ENCODE assay signal across 28 cellular contexts in the genomic region with DNA sequence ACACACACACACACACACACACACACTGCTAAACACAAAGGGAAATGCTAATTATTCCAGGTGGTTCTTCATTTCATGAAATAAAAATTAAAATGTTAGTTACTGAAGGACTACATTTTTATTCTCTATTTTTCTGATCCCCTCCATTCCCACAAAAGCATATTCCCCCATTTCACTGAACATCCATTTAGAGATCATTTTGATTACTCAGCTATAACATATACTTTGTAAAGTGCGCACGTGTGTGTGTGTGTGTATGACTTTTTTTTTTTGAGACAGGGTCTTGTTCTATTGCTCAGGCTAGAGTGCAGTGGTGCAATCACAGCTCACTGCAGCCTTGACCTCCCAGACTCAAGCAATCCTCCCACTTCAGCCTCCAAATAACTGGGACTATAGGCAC.
"Had no signal": no experiment of that assay in that cellular context is flagged by ENCODE, and none has a peak within 500 bp of the region (broad histone marks: within the 10 kb centered on the region; RNA-seq: fewer than 3 reads in every experiment).

No MANE protein-coding gene starts in this region.

- ATAC-seq: effector memory CD8-positive, alpha-beta T cell; esophagus mucosa; foreskin keratinocyte; gastrocnemius medialis; gastroesophageal sphincter; heart left ventricle; heart right ventricle had no signal

- FAIRE-seq: colon, endometrium, endothelial cell of umbilical vein, frontal cortex had no signal

- H3K27ac ChIP-seq: colonic mucosa, coronary artery, dorsolateral prefrontal cortex, epithelial cell of prostate, esophagus muscularis mucosa, esophagus squamous epithelium, foreskin keratinocyte, gastrocnemius medialis, gastroesophageal sphincter, heart left ventricle, heart right ventricle had no signal

- H3K4me1 ChIP-seq: colonic mucosa, esophagus muscularis mucosa, gastrocnemius medialis, gastroesophageal sphincter had no signal

- H3K36me3 ChIP-seq: colonic mucosa, esophagus muscularis mucosa, gastrocnemius medialis, gastroesophageal sphincter, heart left ventricle had no signal

- H3K27me3 ChIP-seq: colonic mucosa, esophagus muscularis mucosa, esophagus squamous epithelium, foreskin keratinocyte, gastrocnemius medialis, gastroesophageal sphincter, heart left ventricle, heart right ventricle had no signal

- H3K9me3 ChIP-seq: colonic mucosa, esophagus muscularis mucosa, esophagus squamous epithelium, gastrocnemius medialis, gastroesophageal sphincter, heart left ventricle, heart right ventricle had no signal

- H3K4me3 ChIP-seq: colonic mucosa, coronary artery, dorsolateral prefrontal cortex, esophagus muscularis mucosa, esophagus squamous epithelium, gastrocnemius medialis, gastroesophageal sphincter, heart left ventricle, heart right ventricle had no signal

- DNase-seq: colonic mucosa; cortex of kidney; dermis blood vessel endothelial cell; dorsolateral prefrontal cortex; effector CD4-positive, alpha-beta T cell; effector CD8-positive, alpha-beta T cell; effector memory CD4-positive, alpha-beta T cell; effector memory CD8-positive, alpha-beta T cell; endodermal cell; erythroblast; esophagus squamous epithelium; foreskin fibroblast; foreskin keratinocyte; foreskin melanocyte; gastrocnemius medialis; glutamatergic neuron; head of caudate nucleus; heart left ventricle; heart right ventricle had no signal
